12 cellular contexts compared by ENCODE assay signal in the genomic region with DNA sequence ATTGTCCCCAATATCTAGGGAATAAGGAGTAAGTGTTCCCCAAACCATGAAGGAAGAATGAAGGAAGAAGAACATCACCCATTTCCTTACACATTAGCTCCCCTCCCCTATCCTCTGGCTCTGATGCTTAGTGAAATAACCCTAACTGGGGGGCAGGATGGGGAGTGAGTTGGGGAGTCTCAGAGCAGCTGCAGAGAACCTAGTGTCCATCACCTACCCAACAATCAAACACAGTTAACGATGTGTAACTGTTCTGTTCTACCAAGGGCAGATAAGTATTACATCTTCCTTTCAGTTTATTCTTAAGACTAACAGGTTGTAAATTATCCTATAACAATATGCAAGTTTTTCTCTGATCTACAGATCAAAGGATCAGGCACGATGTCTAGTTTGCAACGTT. TPM values are rescaled to one million over a fixed set of nuclear protein-coding genes. Genes with fewer than 3 reads are reported as not detected.
DNase-seq lines count a peak whose midpoint lies in the region; ATAC-seq, FAIRE-seq and TF ChIP-seq lines count a peak whose summit lies in the region.
"Had no signal": no experiment of that assay in that cellular context is flagged by ENCODE, and none has a peak within 500 bp of the region (broad histone marks: within the 10 kb centered on the region; RNA-seq: fewer than 3 reads in every experiment).

No MANE protein-coding gene starts in this region.

- no peak for TF ChIP-seq CTCF in HepG2 (CRISPR knock-in tag; IDR thresholded peaks at IDR 0.05)
- no peak for TF ChIP-seq CTCF in right lobe of liver (IDR thresholded peaks at IDR 0.05)
- TF ChIP-seq CTCF in PC-3 (conservative IDR thresholded peaks at IDR 0.05; ENCODE audit: low read depth, low read length): no peak
- TF ChIP-seq CTCF in transverse colon (IDR thresholded peaks at IDR 0.05): no peak

- no TSS peak for BruUV-seq in HepG2 (replicated peaks; lab: Mats Ljungman, UMichigan)
- no TSS peak for BruUV-seq in PC-3 (replicated peaks; lab: Mats Ljungman, UMichigan)

- no peak overlapping the region for H3K4me3 ChIP-seq in HepG2 (replicated peaks in 1 of 3; ENCODE audit: insufficient read depth in 1 of 3, low read depth in 2 of 3, low read length in 3 of 3)
- H3K4me3 ChIP-seq in right lobe of liver: no peak overlapping the region
- H3K4me3 ChIP-seq in PC-3 (ENCODE audit: low read length): no peak overlapping the region
- peak overlapping the region; percentile 2 for H3K4me3 ChIP-seq in effector memory CD4-positive, alpha-beta T cell (ENCODE audit: insufficient read depth, low read depth, low read length, poor library complexity, severe bottlenecking)
- H3K4me3 ChIP-seq in transverse colon: no peak overlapping the region
- H3K4me3 ChIP-seq: left lung had no signal

- H3K4me2 ChIP-seq in HepG2 (ENCODE audit: low read depth, low read length): peak overlapping the region; percentile 33
- peak overlapping the region; percentile 47; the same call in 1 of the 2 replicates for H3K4me2 ChIP-seq in PC-3 (ENCODE audit: low read length)

- 83% methylated on average over 3 of the region's 3 CpGs for WGBS in HepG2 (ENCODE audit: low lambda C conversion rate)
- 61% methylated on average over 3 of the region's 3 CpGs for WGBS in right lobe of liver (ENCODE audit: insufficient coverage, low coverage, low lambda C conversion rate, missing lambda C conversion rate)
- WGBS in transverse colon (ENCODE audit: low coverage in 1 of 2), 2 donors: 10 to 21% methylated on average over 3 of the region's 3 CpGs

- no peak for FAIRE-seq in HepG2 (lab: Jason Lieb, UNC)

- H4K20me1 ChIP-seq in HepG2 (ENCODE audit: insufficient read depth, low read length) (no peaks in the 10 kb centered on the region), PC-3 (ENCODE audit: low read length) (no peaks in the 10 kb centered on the region)

- no peaks in the 10 kb centered on the region for H3K36me3 ChIP-seq in HepG2 (replicated peaks in 1 of 2; ENCODE audit: control insufficient read depth in 1 of 2, insufficient read depth in 2 of 2, low read length in 2 of 2)
- no peaks in the 10 kb centered on the region for H3K36me3 ChIP-seq in right lobe of liver
- H3K36me3 ChIP-seq in PC-3 (ENCODE audit: low read depth, low read length): no peaks in the 10 kb centered on the region
- peaks cover 2% of the 10 kb centered on the region for H3K36me3 ChIP-seq in effector memory CD4-positive, alpha-beta T cell (ENCODE audit: control insufficient read depth, insufficient read depth, low read length)
- no peaks in the 10 kb centered on the region for H3K36me3 ChIP-seq in transverse colon
- H3K36me3 ChIP-seq: left lung had no signal

- peak overlapping the region; percentile 45 for H3K27ac ChIP-seq in HepG2 (ENCODE audit: extremely low read length, insufficient read depth, low read length)
- peak overlapping the region in 1 of 3 donors; percentile 31 for H3K27ac ChIP-seq in right lobe of liver
- H3K27ac ChIP-seq in PC-3 (ENCODE audit: low read length): no peak overlapping the region
- H3K27ac ChIP-seq in effector memory CD4-positive, alpha-beta T cell (ENCODE audit: insufficient read depth, low read length, poor library complexity, severe bottlenecking): peak overlapping the region; percentile 55
- peak overlapping the region; percentile 54 to 74 (median 70) for H3K27ac ChIP-seq in transverse colon

- no peak for TF ChIP-seq EP300 in HepG2 (IDR thresholded peaks at IDR 0.05; ENCODE audit: low read depth in 2 of 2, low read length in 2 of 2)
- TF ChIP-seq EP300 in HepG2 (CRISPR knock-in tag; IDR thresholded peaks at IDR 0.05; ENCODE audit: borderline replicate concordance): no peak
- TF ChIP-seq EP300 in transverse colon (IDR thresholded peaks at IDR 0.05; ENCODE audit: low read depth): no peak

- intact Hi-C loops in HepG2 (cut with micrococcal nuclease; ENCODE audit: unreplicated experiment) (loop anchor here (10.0 kb wide), 1 partner anchor 111 kb away; no protein-coding TSS in a partner anchor), right lobe of liver (cut with DNase I) (no loop called here), PC-3 (cut with micrococcal nuclease) (no loop called here), transverse colon (cut with DNase I; ENCODE audit: low total_unique reads) (no loop called here)

- H3K9ac ChIP-seq in HepG2 (ENCODE audit: insufficient read depth, low read depth, low read length) (no peak overlapping the region), PC-3 (ENCODE audit: low read length) (no peak overlapping the region)

- POLR2A ChIA-PET in HepG2 (lab: Yijun Ruan, JAX): interaction anchor here (1.4 kb wide), 1 partner anchor 13 kb away, joined by 6 read pairs; a partner anchor contains a TSS
- POLR2A ChIA-PET in PC-3 (lab: Charles Lee; ENCODE audit: unreplicated experiment): no interaction called here

- TF ChIP-seq RAD21 in HepG2 (CRISPR knock-in tag; IDR thresholded peaks at IDR 0.05): no peak

- H3K9me2 ChIP-seq in PC-3 (replicated peaks; ENCODE audit: low read length): no peaks in the 10 kb centered on the region

- H3K27me3 ChIP-seq in HepG2 (ENCODE audit: control insufficient read depth in 1 of 2, insufficient read depth in 2 of 2, low read length in 2 of 2): no peaks in the 10 kb centered on the region
- no peaks in the 10 kb centered on the region for H3K27me3 ChIP-seq in right lobe of liver
- H3K27me3 ChIP-seq in PC-3 (ENCODE audit: low read length): no peaks in the 10 kb centered on the region
- no peaks in the 10 kb centered on the region for H3K27me3 ChIP-seq in effector memory CD4-positive, alpha-beta T cell (replicated peaks; ENCODE audit: control insufficient read depth, insufficient read depth, low read length, poor library complexity, severe bottlenecking)
- no peaks in the 10 kb centered on the region for H3K27me3 ChIP-seq in transverse colon
- H3K27me3 ChIP-seq: left lung had no signal

- H3K79me2 ChIP-seq in HepG2 (ENCODE audit: insufficient read depth, low read length) (peaks cover 98% of the 10 kb centered on the region), PC-3 (ENCODE audit: low read length) (peaks cover 74% of the 10 kb centered on the region)

- TF ChIP-seq POLR2A in HepG2 (IDR thresholded peaks at IDR 0.05; ENCODE audit: insufficient read depth in 1 of 2, low read depth in 2 of 2, low read length in 2 of 2) (no peak), right lobe of liver (IDR thresholded peaks at IDR 0.05) (no peak), transverse colon (IDR thresholded peaks at IDR 0.05) (no peak)

- H3K4me1 ChIP-seq in HepG2 (ENCODE audit: insufficient read depth, low read length) (peaks cover 96% of the 10 kb centered on the region), right lobe of liver (peaks cover 0 to 55% (median 14%) of the 10 kb centered on the region in 4 donors), PC-3 (ENCODE audit: insufficient read depth, low read length) (peaks cover 42% of the 10 kb centered on the region), transverse colon (peaks cover 30 to 95% (median 60%) of the 10 kb centered on the region in 4 donors)
- peaks cover 44% of the 10 kb centered on the region for H3K4me1 ChIP-seq in effector memory CD4-positive, alpha-beta T cell (ENCODE audit: control insufficient read depth, insufficient read depth, low read length, poor library complexity, severe bottlenecking)

- H2AFZ ChIP-seq in HepG2 (ENCODE audit: low read length) (no peak overlapping the region), PC-3 (ENCODE audit: low read length) (no peak overlapping the region)

- H3K9me3 ChIP-seq in HepG2 (ENCODE audit: low read length) (no peaks in the 10 kb centered on the region), right lobe of liver (no peaks in the 10 kb centered on the region), PC-3 (ENCODE audit: low read length) (no peaks in the 10 kb centered on the region), transverse colon (no peaks in the 10 kb centered on the region)
- no peaks in the 10 kb centered on the region for H3K9me3 ChIP-seq in effector memory CD4-positive, alpha-beta T cell (ENCODE audit: control insufficient read depth, low read length)
- H3K9me3 ChIP-seq: left lung had no signal

- DNase-seq in HepG2 (ENCODE audit: low spot score) (no peak), right lobe of liver (no peak), PC-3 (no peak), transverse colon (no peak), SKM-1 treated with dmso at 0.1 percent for 144 hours (lab: John Stamatoyannopoulos, UW; ENCODE audit: unreplicated experiment) (no peak), GOT3 (lab: John Stamatoyannopoulos, UW) (no peak)
- DNase-seq in effector memory CD4-positive, alpha-beta T cell: no peak
- DNase-seq: effector CD8-positive, alpha-beta T cell; left lung; NCI-H1105 treated with DMSO at 0.1 percent for 48 hours; NCI-H748 treated with DMSO at 0.1 percent for 48 hours had no signal

- ATAC-seq in HepG2 (no peak), right lobe of liver (no peak), PC-3 (no peak), HG02623 (IDR thresholded peaks at IDR 0.05; ENCODE audit: unreplicated experiment) (no peak)
- ATAC-seq: left lung had no signal

- H3F3A ChIP-seq in PC-3 (ENCODE audit: low read length, unreplicated experiment): no peaks in the 10 kb centered on the region

- CTCF ChIA-PET in HepG2 (lab: Yijun Ruan, JAX; ENCODE audit: low intra/inter-chr PET ratio, low total read pairs) (no interaction called here), PC-3 (lab: Charles Lee) (no interaction called here)

- in situ Hi-C loops in HepG2 (cut with HindIII; ENCODE audit: extremely low pct_ligation_motif_present, low pct_unique_long_range_greater_than_20kb) (no loop called here), transverse colon (cut with MboI; ENCODE audit: low pct_ligation_motif_present in 1 of 4, low pct_unique_long_range_greater_than_20kb in 1 of 4, low sequenced_read_pairs in 3 of 4) (no loop called here)

RNA-seq across cellular contexts. Expression of a gene that starts 12.8 kb away (rescaled TPM):
- total RNA-seq in HepG2 (2016; rRNA removed; fragmentation: Illumina TruSeq; extraction: Trizol): 71.5 and 91.5 TPM in 2 replicates
- 12.1 and 14.2 TPM in 2 replicates for total RNA-seq in HepG2 (2016; cell fraction: cytosol; rRNA removed; fragmentation: Illumina TruSeq; extraction: Trizol; ENCODE audit: low read depth)
- total RNA-seq in HepG2 (2016; cell fraction: insoluble cytoplasmic fraction; rRNA removed; fragmentation: Illumina TruSeq; extraction: Trizol): 70.6 and 87.4 TPM in 2 replicates
- total RNA-seq in HepG2 (2016; cell fraction: membrane; rRNA removed; fragmentation: Illumina TruSeq; extraction: Trizol): 24.5 and 26.2 TPM in 2 replicates
- total RNA-seq in HepG2 (2016; cell fraction: nucleus; rRNA removed; fragmentation: Illumina TruSeq; extraction: Trizol): 78.4 and 79.2 TPM in 2 replicates
- 24.6 and 26.5 TPM in 2 replicates for polyA plus RNA-seq in HepG2 (2011; rRNA removed)
- polyA plus RNA-seq in HepG2 (2011; cell fraction: cytosol; rRNA removed): 14.1 and 18.0 TPM in 2 replicates
- 15.7 and 16.1 TPM in 2 replicates for polyA plus RNA-seq in HepG2 (2011; cell fraction: nucleus; rRNA removed)
- 28.9 and 32.2 TPM in 2 replicates for polyA plus RNA-seq in HepG2 (2012)
- polyA plus RNA-seq in HepG2 (2016; cell fraction: cytosol; fragmentation: Illumina TruSeq; extraction: Trizol; ENCODE audit: low read depth): 1.6 and 1.9 TPM in 2 replicates
- polyA plus RNA-seq in HepG2 (2016; cell fraction: insoluble cytoplasmic fraction; fragmentation: Illumina TruSeq; extraction: Trizol; ENCODE audit: low read depth): 55.8 and 56.2 TPM in 2 replicates
- polyA plus RNA-seq in HepG2 (2016; cell fraction: membrane; fragmentation: Illumina TruSeq; extraction: Trizol; ENCODE audit: low read depth): 6.4 and 6.6 TPM in 2 replicates
- 46.4 and 47.1 TPM in 2 replicates for polyA plus RNA-seq in HepG2 (2016; cell fraction: nucleus; fragmentation: Illumina TruSeq; extraction: Trizol; ENCODE audit: insufficient read depth, low read depth)
- 18.2 and 60.6 TPM in 2 replicates for polyA minus RNA-seq in HepG2 (2011; rRNA and poly(A)+ RNA removed; ENCODE audit: low replicate concordance)
- 29.5 and 31.8 TPM in 2 replicates for polyA minus RNA-seq in HepG2 (2011; cell fraction: cytosol; rRNA and poly(A)+ RNA removed)
- 77.6 and 81.4 TPM in 2 replicates for polyA minus RNA-seq in HepG2 (2011; cell fraction: nucleus; rRNA and poly(A)+ RNA removed)
- 10 to 100 TPM; 24.1 to 35.4 (median 31.0) TPM for total RNA-seq in right lobe of liver
- total RNA-seq in PC-3 (2014; rRNA removed): 15.3 and 17.7 TPM in 2 replicates
- 100 to 1,000 TPM in 3 of 4 donors, 10 to 100 TPM in 1; 38.0 to 123 (median 105) TPM for total RNA-seq in transverse colon

RNA-seq across cellular contexts. Expression of a gene that starts 55.0 kb away (rescaled TPM):
- total RNA-seq in HepG2 (2016; rRNA removed; fragmentation: Illumina TruSeq; extraction: Trizol) (11.7 and 16.8 TPM in 2 replicates), right lobe of liver (1 to 10 TPM; 3.8 to 6.9 (median 4.6) TPM), PC-3 (2014; rRNA removed) (6.4 and 7.3 TPM in 2 replicates), transverse colon (10 to 100 TPM in 1 of 4 donors, 1 to 10 TPM in 3; 3.4 to 10.3 (median 8.3) TPM)
- 1.8 and 2.7 TPM in 2 replicates for total RNA-seq in HepG2 (2016; cell fraction: cytosol; rRNA removed; fragmentation: Illumina TruSeq; extraction: Trizol; ENCODE audit: low read depth)
- 12.5 and 16.9 TPM in 2 replicates for total RNA-seq in HepG2 (2016; cell fraction: insoluble cytoplasmic fraction; rRNA removed; fragmentation: Illumina TruSeq; extraction: Trizol)
- total RNA-seq in HepG2 (2016; cell fraction: membrane; rRNA removed; fragmentation: Illumina TruSeq; extraction: Trizol): 4.5 and 4.9 TPM in 2 replicates
- total RNA-seq in HepG2 (2016; cell fraction: nucleus; rRNA removed; fragmentation: Illumina TruSeq; extraction: Trizol): 8.6 and 8.7 TPM in 2 replicates
- 5.6 and 6.7 TPM in 2 replicates for polyA plus RNA-seq in HepG2 (2011; rRNA removed)
- polyA plus RNA-seq in HepG2 (2011; cell fraction: cytosol; rRNA removed): 2.7 and 3.8 TPM in 2 replicates
- 2.8 and 4.4 TPM in 2 replicates for polyA plus RNA-seq in HepG2 (2011; cell fraction: nucleus; rRNA removed)
- 9.8 and 11.1 TPM in 2 replicates for polyA plus RNA-seq in HepG2 (2012)
- polyA plus RNA-seq in HepG2 (2016; cell fraction: cytosol; fragmentation: Illumina TruSeq; extraction: Trizol; ENCODE audit: low read depth): 1.0 and 1.1 TPM in 2 replicates
- 18.0 and 18.9 TPM in 2 replicates for polyA plus RNA-seq in HepG2 (2016; cell fraction: insoluble cytoplasmic fraction; fragmentation: Illumina TruSeq; extraction: Trizol; ENCODE audit: low read depth)
- 2.6 and 3.2 TPM in 2 replicates for polyA plus RNA-seq in HepG2 (2016; cell fraction: membrane; fragmentation: Illumina TruSeq; extraction: Trizol; ENCODE audit: low read depth)
- 14.5 and 15.5 TPM in 2 replicates for polyA plus RNA-seq in HepG2 (2016; cell fraction: nucleus; fragmentation: Illumina TruSeq; extraction: Trizol; ENCODE audit: insufficient read depth, low read depth)
- polyA minus RNA-seq in HepG2 (2011; rRNA and poly(A)+ RNA removed; ENCODE audit: low replicate concordance): 0.91 and 1.3 TPM in 2 replicates
- 3.2 and 3.7 TPM in 2 replicates for polyA minus RNA-seq in HepG2 (2011; cell fraction: cytosol; rRNA and poly(A)+ RNA removed)
- polyA minus RNA-seq in HepG2 (2011; cell fraction: nucleus; rRNA and poly(A)+ RNA removed): 8.1 and 9.2 TPM in 2 replicates
